Comparison of ENCODE assay signal across 8 cellular contexts in the genomic region with DNA sequence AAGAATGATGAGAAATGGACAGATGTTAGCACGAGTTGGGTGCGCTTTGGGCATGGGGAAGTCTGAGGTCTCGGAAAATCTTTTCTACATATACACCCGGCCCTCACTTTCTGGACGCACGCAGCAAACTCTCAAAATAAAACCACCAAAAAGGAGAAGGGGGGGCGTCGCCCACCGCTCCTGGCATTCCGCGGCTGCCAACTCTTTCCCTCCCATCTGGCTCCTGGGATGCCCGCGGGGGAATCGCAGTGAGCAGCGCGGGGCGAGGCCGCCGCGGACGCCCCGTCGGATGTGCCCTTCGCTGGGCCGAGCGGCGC. TPM values are rescaled to one million over a fixed set of nuclear protein-coding genes. Genes with fewer than 3 reads are reported as not detected.
DNase-seq lines count a peak whose midpoint lies in the region; ATAC-seq and TF ChIP-seq lines count a peak whose summit lies in the region.

No MANE protein-coding gene starts in this region.

- CTCF ChIA-PET in activated naive CD4-positive, alpha-beta T cell treated with anti-CD3 and anti-CD28 coated beads for 36 hours (lab: Charles Lee) = no interaction called here

- H3K9me3 Mint-ChIP-seq in activated naive CD4-positive, alpha-beta T cell treated with anti-CD3 and anti-CD28 coated beads for 36 hours = no peaks in the 10 kb centered on the region

- H3K4me3 Mint-ChIP-seq in activated naive CD4-positive, alpha-beta T cell treated with anti-CD3 and anti-CD28 coated beads for 36 hours = peak overlapping the region; percentile 28

- no peak for TF ChIP-seq POLR2A in uterus (IDR thresholded peaks at IDR 0.05)

- H3K4me1 ChIP-seq in colonic mucosa (no peaks in the 10 kb centered on the region), mononuclear cell (ENCODE audit: insufficient read depth, low read length) (peaks cover 47% of the 10 kb centered on the region), uterus (no peaks in the 10 kb centered on the region)

- H3K27ac Mint-ChIP-seq in activated naive CD4-positive, alpha-beta T cell treated with anti-CD3 and anti-CD28 coated beads for 36 hours = no peak overlapping the region

- intact Hi-C loops in activated naive CD4-positive, alpha-beta T cell treated with anti-CD3 and anti-CD28 coated beads for 36 hours (cut with micrococcal nuclease) = no loop called here
- intact Hi-C loops in colonic mucosa (cut with DNase I) (no loop called here), uterus (cut with DNase I; ENCODE audit: low total_unique reads) (no loop called here)

- TF ChIP-seq CTCF in colonic mucosa (IDR thresholded peaks at IDR 0.05) = no peak
- no peak for TF ChIP-seq CTCF in uterus (IDR thresholded peaks at IDR 0.05)

- H3K27me3 Mint-ChIP-seq in activated naive CD4-positive, alpha-beta T cell treated with anti-CD3 and anti-CD28 coated beads for 36 hours (ENCODE audit: low read depth) = peaks cover 54% of the 10 kb centered on the region

- H3K27me3 ChIP-seq in colonic mucosa (peaks cover 11% of the 10 kb centered on the region), mononuclear cell (ENCODE audit: insufficient read depth, low read length) (peaks cover 21% of the 10 kb centered on the region), uterus (no peaks in the 10 kb centered on the region)

- no peak for DNase-seq in activated naive CD4-positive, alpha-beta T cell treated with anti-CD3 and anti-CD28 coated beads for 36 hours
- no peak for DNase-seq in activated naive CD4-positive, alpha-beta T cell treated with Interleukin-2 at 50 U/mL for 16 hours
- no peak for DNase-seq in colonic mucosa
- DNase-seq in uterus = peak in 1 of 2 donors; percentile 24
- no peak for DNase-seq in OCI-M2 (lab: John Stamatoyannopoulos, UW; ENCODE audit: unreplicated experiment)

- no peaks in the 10 kb centered on the region for H3K36me3 ChIP-seq in colonic mucosa
- no peaks in the 10 kb centered on the region for H3K36me3 ChIP-seq in uterus

- H3K9me3 ChIP-seq in colonic mucosa (no peaks in the 10 kb centered on the region), mononuclear cell (ENCODE audit: low read depth, low read length) (no peaks in the 10 kb centered on the region), uterus (no peaks in the 10 kb centered on the region)

- H3K4me1 Mint-ChIP-seq in activated naive CD4-positive, alpha-beta T cell treated with anti-CD3 and anti-CD28 coated beads for 36 hours (ENCODE audit: low read depth) = peaks cover 11% of the 10 kb centered on the region

- ATAC-seq in GM19023 (IDR thresholded peaks at IDR 0.05; ENCODE audit: unreplicated experiment) = no peak
- ATAC-seq in GM18498 (IDR thresholded peaks at IDR 0.05; ENCODE audit: unreplicated experiment) = no peak

- H3K4me3 ChIP-seq in colonic mucosa (peak overlapping the region; percentile 62), mononuclear cell (ENCODE audit: low read length) (peak overlapping the region; percentile 49), uterus (peak overlapping the region; percentile 78 to 82)

- H3K27ac ChIP-seq in colonic mucosa (peak overlapping the region; percentile 82), uterus (peak overlapping the region; percentile 94 to 99)

- no peaks in the 10 kb centered on the region for H3K36me3 Mint-ChIP-seq in activated naive CD4-positive, alpha-beta T cell treated with anti-CD3 and anti-CD28 coated beads for 36 hours (ENCODE audit: low read depth)

- H3K9ac ChIP-seq in colonic mucosa (ENCODE audit: low read depth in 2 of 2, low read length in 2 of 2) = peak overlapping the region in 1 of 2 donors; percentile 88

RNA-seq across cellular contexts. Expression of a gene that starts 0.7 kb away (rescaled TPM):
- under 1 TPM in 1 of 2 experiments, not detected in 1; 0.17 TPM for total RNA-seq in activated naive CD4-positive, alpha-beta T cell treated with anti-CD3 and anti-CD28 coated beads for 36 hours
- total RNA-seq in colonic mucosa = 10 to 100 TPM; 58.5 to 89.5 TPM
- 16.6 TPM for total RNA-seq in mononuclear cell
- 1,000 to 10,000 TPM in 1 of 4 donors, 100 to 1,000 TPM in 3; 225 to 1,715 (median 711) TPM for total RNA-seq in uterus

Comparison
In these comparisons a context has a peak if more than half of its experiments do, and no peak if none do; other contexts are left out.
1. RNA of a gene that starts 0.7 kb away (total RNA-seq): 225 to 1,715 TPM in uterus, 58.5 to 89.5 TPM in colonic mucosa and 16.6 TPM in mononuclear cell (single experiment); 0.17 TPM in activated naive CD4-positive, alpha-beta T cell treated with anti-CD3 and anti-CD28 coated beads for 36 hours; every median in the first group is over 10 times any median in the second.
2. Peak in every context shown above with its lines, with median percentiles within 50 percentile points of each other: H3K4me3 ChIP-seq.